8 cellular contexts compared by ENCODE assay signal in genomic region chr20:37178839-37179670, GRCh38. TPM values are rescaled to one million over a fixed set of nuclear protein-coding genes. Genes with fewer than 3 reads are reported as not detected.
A peak's percentile ranks its signal among the peaks of the same experiment; 100 is the strongest.
DNase-seq lines count a peak whose midpoint lies in the region; ATAC-seq and TF ChIP-seq lines count a peak whose summit lies in the region.

Gene MROH8, minus strand, starts transcription at chr20:37179548.
Gene RPN2, plus strand, starts transcription at chr20:37179330. Its CDS starts 27 bp downstream, at chr20:37179357.

- TF ChIP-seq POLR2A in NB4 (IDR thresholded peaks at IDR 0.05; ENCODE audit: extremely low read depth, insufficient read length): peak; percentile 77

- H3K36me3 ChIP-seq in GM06990 (ENCODE audit: control insufficient read depth, insufficient read depth, low read length): peaks cover 4% of the 10 kb centered on the region

- no peaks in the 10 kb centered on the region for H3K27me3 ChIP-seq in GM06990 (replicated peaks; ENCODE audit: control insufficient read depth, insufficient read depth, low read length)

- DNase-seq in GM06990 (ENCODE audit: extremely low read depth, insufficient read length): peak; percentile 97
- DNase-seq in NB4 (ENCODE audit: low read depth): peak; percentile 99
- DNase-seq in SK-N-DZ (ENCODE audit: low spot score): peak; percentile 99
- DNase-seq in activated naive CD4-positive, alpha-beta T cell treated with anti-CD3 and anti-CD28 coated beads, Interleukin-2, amount 50 U/mL, for 16 hours: peak; percentile 96
- DNase-seq in germinal center (ENCODE audit: low spot score): peak; percentile 97
- DNase-seq in non-pigmented ciliary epithelial cell (ENCODE audit: low read depth): peak; percentile 90
- DNase-seq in superior temporal gyrus (ENCODE audit: extremely low spot score): peak; percentile 98

- TF ChIP-seq CTCF in GM06990 (IDR thresholded peaks at IDR 0.05; ENCODE audit: insufficient read depth, low read length, poor library complexity, severe bottlenecking): no peak
- no peak for TF ChIP-seq CTCF in NB4 (IDR thresholded peaks at IDR 0.05; ENCODE audit: low read depth, low read length)

- H3K4me3 ChIP-seq in GM06990 (replicated peaks; ENCODE audit: low read depth, low read length) (peak within 1 kb of the TSS; percentile 79), NB4 (ENCODE audit: low read depth, low read length) (peak within 1 kb of the TSS; percentile 97)

- ATAC-seq in HG02571 (IDR thresholded peaks at IDR 0.05; ENCODE audit: unreplicated experiment): peak; percentile 95

RNA-seq across cellular contexts. Expression of gene MROH8, which starts in this region (rescaled TPM):
- polyA plus RNA-seq in SK-N-DZ (2014; cell fraction: cytosol; rRNA removed): 5.6 and 7.6 TPM in 2 replicates
- 10.1 and 10.7 TPM in 2 replicates for polyA plus RNA-seq in SK-N-DZ (2014; cell fraction: nucleus; rRNA removed)

RNA-seq across cellular contexts. Expression of gene RPN2, which starts in this region (rescaled TPM):
- 392 and 424 TPM in 2 replicates for polyA plus RNA-seq in SK-N-DZ (2014; cell fraction: cytosol; rRNA removed)
- 218 and 221 TPM in 2 replicates for polyA plus RNA-seq in SK-N-DZ (2014; cell fraction: nucleus; rRNA removed)

Comparison
In these comparisons a context has a peak if more than half of its experiments do, and no peak if none do; other contexts are left out.
1. Peak in every context shown above with its lines: DNase-seq, ATAC-seq and H3K4me3 ChIP-seq.